In the genomic region with DNA sequence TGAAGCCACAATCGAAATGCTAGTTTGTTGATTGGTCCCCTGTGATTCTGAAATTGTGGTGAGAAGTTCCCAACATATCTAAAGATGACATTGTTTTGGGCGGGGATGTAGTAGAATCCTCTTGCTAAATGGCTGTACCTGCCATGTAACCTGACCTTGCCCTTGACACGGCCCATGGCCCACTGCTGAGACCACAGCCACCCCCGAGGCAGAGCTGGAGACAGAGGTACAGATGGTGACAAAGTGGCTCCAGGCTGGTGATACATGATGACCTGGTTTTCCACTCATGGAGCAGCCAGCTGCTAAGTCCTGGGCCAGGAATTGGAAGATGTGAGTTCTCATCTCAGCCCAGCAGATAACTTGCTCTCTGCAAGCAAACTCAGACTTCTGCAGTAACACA, we compare ENCODE assay signal across 14 cellular contexts.
"Had no signal": no experiment of that assay in that cellular context is flagged by ENCODE, and none has a peak within 500 bp of the region (broad histone marks: within the 10 kb centered on the region; RNA-seq: fewer than 3 reads in every experiment).

No MANE protein-coding gene starts in this region.

- H3K4me3 ChIP-seq: hepatocyte, upper lobe of left lung had no signal

- DNase-seq: activated CD4-positive, alpha-beta T cell treated with anti-CD3 and anti-CD28 coated beads, Interleukin-2, amount 10 ng/mL, durations not matched to agents 7 days and 5 days; activated CD8-positive, alpha-beta T cell treated with anti-CD3 and anti-CD28 coated beads, Interleukin-2, amount 10 ng/mL, durations not matched to agents 7 days and 5 days; dermis blood vessel endothelial cell; effector memory CD8-positive, alpha-beta T cell; foreskin fibroblast; mesenchymal stem cell; naive thymus-derived CD8-positive, alpha-beta T cell; stimulated activated naive CD4-positive, alpha-beta T cell treated with Interleukin-2 at 50 U/mL for 16 hours; substantia nigra had no signal

- H3K36me3 ChIP-seq: neutrophil, upper lobe of left lung had no signal

- H3K27ac ChIP-seq: hepatocyte, neutrophil, parathyroid adenoma, upper lobe of left lung had no signal

- H3K4me1 ChIP-seq: parathyroid adenoma, upper lobe of left lung had no signal

- ATAC-seq: activated CD4-positive, CD25-positive, alpha-beta regulatory T cell treated with anti-CD3 and anti-CD28 coated beads, Interleukin-2, amount 50 U/mL, for 24 hours; activated CD8-positive, alpha-beta T cell treated with anti-CD3 and anti-CD28 coated beads, Interleukin-2, amount 10 ng/mL, durations not matched to agents 7 days and 5 days; effector memory CD8-positive, alpha-beta T cell; naive thymus-derived CD8-positive, alpha-beta T cell had no signal

- H3K9me3 ChIP-seq: neutrophil, upper lobe of left lung had no signal

- H3K27me3 ChIP-seq: upper lobe of left lung had no signal
